Comparison of ENCODE assay signal across 31 cellular contexts in genomic region chr9:107079589-107079988, GRCh38.
"Had no signal": no experiment of that assay in that cellular context is flagged by ENCODE, and none has a peak within 500 bp of the region (broad histone marks: within the 10 kb centered on the region; RNA-seq: fewer than 3 reads in every experiment).

No MANE protein-coding gene starts in this region.

- FAIRE-seq: colon had no signal

- H3K36me3 Mint-ChIP-seq: activated CD4-positive, alpha-beta memory T cell treated with anti-CD3 and anti-CD28 coated beads for 36 hours; activated CD8-positive, alpha-beta memory T cell treated with anti-CD3 and anti-CD28 coated beads, Interleukin-2, amount 10 ng/mL, durations not matched to agents 7 days and 5 days; activated naive CD4-positive, alpha-beta T cell treated with anti-CD3 and anti-CD28 coated beads, Interleukin-2, amount 50 U/mL, for 24 hours; activated naive CD8-positive, alpha-beta T cell treated with anti-CD3 and anti-CD28 coated beads for 36 hours had no signal

- H3K9me3 Mint-ChIP-seq: activated CD4-positive, alpha-beta memory T cell treated with anti-CD3 and anti-CD28 coated beads for 36 hours; activated CD4-positive, alpha-beta T cell treated with anti-CD3 and anti-CD28 coated beads, Interleukin-2, amount 10 ng/mL, durations not matched to agents 24 days and 14 days; activated naive CD4-positive, alpha-beta T cell treated with anti-CD3 and anti-CD28 coated beads for 36 hours; activated naive CD4-positive, alpha-beta T cell treated with anti-CD3 and anti-CD28 coated beads, Interleukin-2, amount 50 U/mL, for 24 hours; activated naive CD8-positive, alpha-beta T cell treated with anti-CD3 and anti-CD28 coated beads for 36 hours; activated naive CD8-positive, alpha-beta T cell treated with anti-CD3 and anti-CD28 coated beads, Interleukin-2, amount 50 U/mL, for 24 hours; activated T-helper 1 cell treated with anti-CD3 and anti-CD28 coated beads, Interleukin-12 subunit alpha, Interleukin-12 subunit beta, Interleukin-2, Interleukin-4 antibody, amounts not matched to agents 30 ng/mL and 10 ng/mL and 1 ng/mL, durations not matched to agents 14 hours and 24 hours and 36 hours; activated T-helper 2 cell treated with anti-CD3 and anti-CD28 coated beads, Interferon-gamma antibody, Interleukin-2, Interleukin-4, amounts not matched to agents 10 μg/mL and 5 μg/mL and 100 μg/mL, durations not matched to agents 14 hours and 24 hours and 36 hours had no signal

- H3K27ac Mint-ChIP-seq: activated CD4-positive, alpha-beta memory T cell treated with anti-CD3 and anti-CD28 coated beads for 36 hours; activated CD4-positive, alpha-beta T cell treated with anti-CD3 and anti-CD28 coated beads for 36 hours; activated CD4-positive, alpha-beta T cell treated with anti-CD3 and anti-CD28 coated beads, Interleukin-2, amount 10 ng/mL, durations not matched to agents 24 days and 14 days; activated CD8-positive, alpha-beta memory T cell treated with anti-CD3 and anti-CD28 coated beads, Interleukin-2, amount 10 ng/mL, durations not matched to agents 7 days and 5 days; activated CD8-positive, alpha-beta T cell treated with anti-CD3 and anti-CD28 coated beads, Interleukin-2, amount 10 ng/mL, durations not matched to agents 7 days and 5 days; activated naive CD4-positive, alpha-beta T cell treated with anti-CD3 and anti-CD28 coated beads for 36 hours; activated naive CD4-positive, alpha-beta T cell treated with anti-CD3 and anti-CD28 coated beads, Interleukin-2, amount 50 U/mL, for 24 hours; activated naive CD8-positive, alpha-beta T cell treated with anti-CD3 and anti-CD28 coated beads for 36 hours; activated naive CD8-positive, alpha-beta T cell treated with anti-CD3 and anti-CD28 coated beads, Interleukin-2, amount 50 U/mL, for 24 hours; activated T-helper 1 cell treated with anti-CD3 and anti-CD28 coated beads, Interleukin-12 subunit alpha, Interleukin-12 subunit beta, Interleukin-2, Interleukin-4 antibody, amounts not matched to agents 30 ng/mL and 10 ng/mL and 1 ng/mL, durations not matched to agents 14 hours and 24 hours and 36 hours; activated T-helper 2 cell treated with anti-CD3 and anti-CD28 coated beads, Interferon-gamma antibody, Interleukin-2, Interleukin-4, amounts not matched to agents 10 μg/mL and 5 μg/mL and 100 μg/mL, durations not matched to agents 14 hours and 24 hours and 36 hours; effector memory CD8-positive, alpha-beta T cell had no signal

- DNase-seq: activated CD4-positive, alpha-beta memory T cell treated with anti-CD3 and anti-CD28 coated beads for 36 hours; activated CD4-positive, alpha-beta T cell treated with anti-CD3 and anti-CD28 coated beads for 36 hours; activated CD4-positive, alpha-beta T cell treated with anti-CD3 and anti-CD28 coated beads, Interleukin-2, amount 10 ng/mL, durations not matched to agents 24 days and 14 days; activated CD4-positive, CD25-positive, alpha-beta regulatory T cell; activated CD4-positive, CD25-positive, alpha-beta regulatory T cell treated with anti-CD3 and anti-CD28 coated beads, Interleukin-2, amount 50 U/mL, for 72 hours; activated CD8-positive, alpha-beta memory T cell treated with anti-CD3 and anti-CD28 coated beads, Interleukin-2, amount 10 ng/mL, durations not matched to agents 7 days and 5 days; activated CD8-positive, alpha-beta memory T cell treated with anti-CD3 and anti-CD28 coated beads, Interleukin-2, amount 50 U/mL, for 4 hours; activated CD8-positive, alpha-beta T cell treated with anti-CD3 and anti-CD28 coated beads, Interleukin-2, amount 10 ng/mL, durations not matched to agents 7 days and 5 days; activated effector memory CD4-positive, alpha-beta T cell treated with anti-CD3 and anti-CD28 coated beads, Interleukin-2, amount 50 U/mL, for 16 hours; activated naive CD4-positive, alpha-beta T cell treated with anti-CD3 and anti-CD28 coated beads for 36 hours; activated naive CD8-positive, alpha-beta T cell treated with anti-CD3 and anti-CD28 coated beads for 36 hours; activated naive CD8-positive, alpha-beta T cell treated with anti-CD3 and anti-CD28 coated beads, Interleukin-2, amount 50 U/mL, for 24 hours; activated T-cell treated with anti-CD3 and anti-CD28 coated beads, Interleukin-2, amount 50 U/mL, for 1 hour; activated T-cell treated with anti-CD3 and anti-CD28 coated beads, Interleukin-2, amount 50 U/mL, for 48 hours; adrenal gland; aorta; body of pancreas; caudate nucleus; cortex of kidney; dermis blood vessel endothelial cell; effector CD4-positive, alpha-beta T cell; effector memory CD8-positive, alpha-beta T cell; erythroblast; foreskin keratinocyte; gastrocnemius medialis; glutamatergic neuron; T-helper 2 cell had no signal

- H3K4me1 Mint-ChIP-seq: activated CD4-positive, alpha-beta T cell treated with anti-CD3 and anti-CD28 coated beads for 36 hours; activated CD4-positive, alpha-beta T cell treated with anti-CD3 and anti-CD28 coated beads, Interleukin-2, amount 10 ng/mL, durations not matched to agents 24 days and 14 days; activated CD8-positive, alpha-beta memory T cell treated with anti-CD3 and anti-CD28 coated beads, Interleukin-2, amount 10 ng/mL, durations not matched to agents 7 days and 5 days; activated naive CD4-positive, alpha-beta T cell treated with anti-CD3 and anti-CD28 coated beads, Interleukin-2, amount 50 U/mL, for 24 hours; activated naive CD8-positive, alpha-beta T cell treated with anti-CD3 and anti-CD28 coated beads for 36 hours; activated naive CD8-positive, alpha-beta T cell treated with anti-CD3 and anti-CD28 coated beads, Interleukin-2, amount 50 U/mL, for 24 hours had no signal

- H3K4me3 Mint-ChIP-seq: activated CD4-positive, alpha-beta memory T cell treated with anti-CD3 and anti-CD28 coated beads for 36 hours; activated CD4-positive, alpha-beta T cell treated with anti-CD3 and anti-CD28 coated beads for 36 hours; activated CD4-positive, alpha-beta T cell treated with anti-CD3 and anti-CD28 coated beads, Interleukin-2, amount 10 ng/mL, durations not matched to agents 24 days and 14 days; activated CD8-positive, alpha-beta memory T cell treated with anti-CD3 and anti-CD28 coated beads, Interleukin-2, amount 10 ng/mL, durations not matched to agents 7 days and 5 days; activated CD8-positive, alpha-beta T cell treated with anti-CD3 and anti-CD28 coated beads, Interleukin-2, amount 10 ng/mL, durations not matched to agents 7 days and 5 days; activated naive CD4-positive, alpha-beta T cell treated with anti-CD3 and anti-CD28 coated beads for 36 hours; activated naive CD4-positive, alpha-beta T cell treated with anti-CD3 and anti-CD28 coated beads, Interleukin-2, amount 50 U/mL, for 24 hours; activated naive CD8-positive, alpha-beta T cell treated with anti-CD3 and anti-CD28 coated beads for 36 hours; activated naive CD8-positive, alpha-beta T cell treated with anti-CD3 and anti-CD28 coated beads, Interleukin-2, amount 50 U/mL, for 24 hours; activated T-helper 1 cell treated with anti-CD3 and anti-CD28 coated beads, Interleukin-12 subunit alpha, Interleukin-12 subunit beta, Interleukin-2, Interleukin-4 antibody, amounts not matched to agents 30 ng/mL and 10 ng/mL and 1 ng/mL, durations not matched to agents 14 hours and 24 hours and 36 hours; effector memory CD8-positive, alpha-beta T cell had no signal

- H3K27me3 Mint-ChIP-seq: activated CD4-positive, alpha-beta memory T cell treated with anti-CD3 and anti-CD28 coated beads for 36 hours; activated CD4-positive, alpha-beta T cell treated with anti-CD3 and anti-CD28 coated beads, Interleukin-2, amount 10 ng/mL, durations not matched to agents 24 days and 14 days had no signal
